Comparison of ENCODE assay signal across 21 cellular contexts in the genomic region with DNA sequence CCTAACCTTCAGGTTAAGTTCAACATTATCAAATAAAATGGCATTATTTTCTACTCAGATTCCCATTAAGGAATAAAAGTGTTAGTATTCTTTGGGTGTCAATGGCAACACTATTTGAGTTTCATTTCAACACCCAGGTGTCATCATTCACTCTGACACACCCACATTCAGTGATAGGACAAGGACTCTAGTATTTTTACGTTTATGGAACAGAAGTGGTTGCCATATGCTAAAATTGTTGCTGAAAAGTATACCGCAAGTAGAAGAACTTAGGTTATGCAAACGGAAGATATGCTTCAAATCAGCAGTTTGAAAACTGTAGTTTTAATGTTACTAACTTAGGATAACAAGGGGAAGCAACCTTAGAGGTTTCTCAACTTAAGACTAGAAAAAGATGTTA. TPM values are rescaled to one million over a fixed set of nuclear protein-coding genes. Genes with fewer than 3 reads are reported as not detected.
DNase-seq lines count a peak whose midpoint lies in the region; ATAC-seq and TF ChIP-seq lines count a peak whose summit lies in the region.
"Had no signal": no experiment of that assay in that cellular context is flagged by ENCODE, and none has a peak within 500 bp of the region (broad histone marks: within the 10 kb centered on the region; RNA-seq: fewer than 3 reads in every experiment).

No MANE protein-coding gene starts in this region.

- H3K9me3 ChIP-seq in DOHH2 (ENCODE audit: control insufficient read depth, insufficient read depth, low read length), result no peaks in the 10 kb centered on the region
- H3K9me3 ChIP-seq: body of pancreas, colonic mucosa had no signal

- TF ChIP-seq CTCF in DOHH2 (IDR thresholded peaks at IDR 0.05; ENCODE audit: low read depth, low read length, poor library complexity, severe bottlenecking) (no peak), HL-60 (IDR thresholded peaks at IDR 0.05; ENCODE audit: insufficient read depth, low read length) (no peak)

- no peaks in the 10 kb centered on the region for H3K9me2 ChIP-seq in DOHH2 (replicated peaks; ENCODE audit: control insufficient read depth, low read length)

- peaks cover 62% of the 10 kb centered on the region for H3K4me1 ChIP-seq in DOHH2 (ENCODE audit: control insufficient read depth, low read length)
- H3K4me1 ChIP-seq: colonic mucosa had no signal

- no peaks in the 10 kb centered on the region for H3K27me3 ChIP-seq in DOHH2 (ENCODE audit: control insufficient read depth, low read length)
- no peaks in the 10 kb centered on the region for H3K27me3 ChIP-seq in HL-60 (ENCODE audit: insufficient read depth, poor library complexity, severe bottlenecking)
- H3K27me3 ChIP-seq: body of pancreas, colonic mucosa had no signal

- no peak overlapping the region for H3K27ac Mint-ChIP-seq in activated naive CD8-positive, alpha-beta T cell treated with anti-CD3 and anti-CD28 coated beads for 36 hours
- H3K27ac Mint-ChIP-seq: activated CD4-positive, alpha-beta memory T cell treated with anti-CD3 and anti-CD28 coated beads for 36 hours; activated naive CD8-positive, alpha-beta T cell; nephron progenitor cell; type B pancreatic cell had no signal

- peaks cover 18% of the 10 kb centered on the region for H3K79me2 ChIP-seq in DOHH2 (ENCODE audit: control insufficient read depth, low read length)

- H3K4me3 ChIP-seq in DOHH2 (ENCODE audit: low read length) (peak overlapping the region; percentile 73), HL-60 (replicated peaks; ENCODE audit: insufficient read depth, low read length) (no peak overlapping the region)
- H3K4me3 ChIP-seq: body of pancreas, colonic mucosa had no signal

- peak overlapping the region; percentile 99 for H3K27ac ChIP-seq in DOHH2 (ENCODE audit: low read depth, low read length)
- H3K27ac ChIP-seq in HL-60 (replicated peaks), result peak overlapping the region; percentile 76
- H3K27ac ChIP-seq: colonic mucosa, RWPE1 had no signal

- peaks cover 26% of the 10 kb centered on the region for H3F3A ChIP-seq in DOHH2 (ENCODE audit: control insufficient read depth, insufficient read depth)

- peaks cover 12% of the 10 kb centered on the region for H3K4me1 Mint-ChIP-seq in activated naive CD8-positive, alpha-beta T cell treated with anti-CD3 and anti-CD28 coated beads for 36 hours

- peak; percentile 34 for ATAC-seq in GM19035 (IDR thresholded peaks at IDR 0.05; ENCODE audit: unreplicated experiment)
- no peak for ATAC-seq in GM19023 (IDR thresholded peaks at IDR 0.05; ENCODE audit: unreplicated experiment)
- ATAC-seq: activated T-cell treated with anti-CD3 and anti-CD28 coated beads, Interleukin-2, amount 50 U/mL, for 4 hours; body of pancreas had no signal

- H3K4me2 ChIP-seq in DOHH2 (ENCODE audit: low read length), result peak overlapping the region; percentile 95

- H3K4me3 Mint-ChIP-seq in activated naive CD8-positive, alpha-beta T cell treated with anti-CD3 and anti-CD28 coated beads for 36 hours, result no peak overlapping the region
- H3K4me3 Mint-ChIP-seq: activated CD4-positive, alpha-beta memory T cell treated with anti-CD3 and anti-CD28 coated beads for 36 hours; activated naive CD8-positive, alpha-beta T cell; activated T-cell treated with anti-CD3 and anti-CD28 coated beads, Interleukin-2, amount 50 U/mL, for 4 hours; CD14-positive monocyte; H9; nephron progenitor cell; type B pancreatic cell had no signal

- H3K27me3 Mint-ChIP-seq in activated naive CD8-positive, alpha-beta T cell treated with anti-CD3 and anti-CD28 coated beads for 36 hours, result no peaks in the 10 kb centered on the region
- H3K27me3 Mint-ChIP-seq: activated CD4-positive, alpha-beta memory T cell treated with anti-CD3 and anti-CD28 coated beads for 36 hours; activated naive CD8-positive, alpha-beta T cell; type B pancreatic cell had no signal

- H3K36me3 Mint-ChIP-seq in activated naive CD8-positive, alpha-beta T cell treated with anti-CD3 and anti-CD28 coated beads for 36 hours, result no peaks in the 10 kb centered on the region
- H3K36me3 Mint-ChIP-seq: activated CD4-positive, alpha-beta memory T cell treated with anti-CD3 and anti-CD28 coated beads for 36 hours; activated naive CD8-positive, alpha-beta T cell; CD14-positive monocyte; type B pancreatic cell had no signal

- peak; percentile 21 to 65 for DNase-seq in HL-60 (ENCODE audit: low read depth in 1 of 2, low spot score in 1 of 2)
- peak; percentile 47 for DNase-seq in SKM-1 treated with dmso at 0.1 percent for 144 hours (lab: John Stamatoyannopoulos, UW; ENCODE audit: unreplicated experiment)
- no peak for DNase-seq in activated naive CD8-positive, alpha-beta T cell treated with anti-CD3 and anti-CD28 coated beads for 36 hours
- DNase-seq in NCI-H2171 (lab: John Stamatoyannopoulos, UW), result no peak
- DNase-seq in HK-2 (ENCODE audit: unreplicated experiment), result no peak
- DNase-seq: activated CD4-positive, alpha-beta memory T cell treated with anti-CD3 and anti-CD28 coated beads for 36 hours; activated T-cell treated with anti-CD3 and anti-CD28 coated beads, Interleukin-2, amount 50 U/mL, for 4 hours; body of pancreas; colonic mucosa; H9; NCI-H526 treated with DMSO at 0.1 percent for 48 hours; nephron progenitor cell; stimulated activated naive CD4-positive, alpha-beta T cell treated with Interleukin-2 at 50 U/mL for 16 hours; T-helper 1 cell had no signal

- no peaks in the 10 kb centered on the region for H3K9me3 Mint-ChIP-seq in activated naive CD8-positive, alpha-beta T cell treated with anti-CD3 and anti-CD28 coated beads for 36 hours
- H3K9me3 Mint-ChIP-seq: activated CD4-positive, alpha-beta memory T cell treated with anti-CD3 and anti-CD28 coated beads for 36 hours; activated T-cell treated with anti-CD3 and anti-CD28 coated beads, Interleukin-2, amount 50 U/mL, for 4 hours; type B pancreatic cell had no signal

- H3K36me3 ChIP-seq in DOHH2 (ENCODE audit: control insufficient read depth, low read length), result no peaks in the 10 kb centered on the region
- H3K36me3 ChIP-seq: colonic mucosa had no signal

- H4K20me1 ChIP-seq in DOHH2 (ENCODE audit: control insufficient read depth, insufficient read depth, low read depth, low read length), result no peaks in the 10 kb centered on the region

RNA-seq across cellular contexts. Expression of gene SGPP1, which starts 20.0 kb away (rescaled TPM):
- 10 to 100 TPM; 11.0 to 11.6 TPM for total RNA-seq in activated naive CD8-positive, alpha-beta T cell treated with anti-CD3 and anti-CD28 coated beads for 36 hours

Comparison
In these comparisons a context has a peak if more than half of its experiments do, and no peak if none do; other contexts are left out.
1. DNase-seq: peak in HL-60 (2 of 2) and SKM-1 treated with dmso at 0.1 percent for 144 hours (single experiment); none in activated naive CD8-positive, alpha-beta T cell treated with anti-CD3 and anti-CD28 coated beads for 36 hours (single experiment), NCI-H2171 (single experiment) and HK-2 (single experiment).